ENCODE assay signal across 8 cellular contexts in the genomic region with DNA sequence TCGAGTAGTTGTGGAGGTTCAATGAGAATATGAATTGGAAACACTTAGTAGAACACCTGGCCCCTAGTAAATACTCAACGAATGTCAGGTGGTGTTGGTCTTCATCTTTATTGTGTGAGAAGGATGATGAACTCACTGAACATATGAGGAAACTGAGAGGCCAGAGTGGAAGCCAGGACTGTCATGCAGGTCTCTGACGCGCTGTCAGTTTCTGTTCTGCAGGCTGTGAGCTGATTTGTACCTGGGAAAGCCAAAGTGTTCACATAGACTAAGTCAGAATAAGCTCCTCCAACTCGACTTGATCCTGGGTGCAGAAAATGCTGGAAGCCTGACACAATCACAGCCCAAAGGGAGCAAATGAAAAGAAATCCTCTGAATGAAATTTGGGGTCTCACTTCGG.
DNase-seq lines count a peak whose midpoint lies in the region; ATAC-seq lines count a peak whose summit lies in the region.

No MANE protein-coding gene starts in this region.

- no peak overlapping the region for H3K27ac Mint-ChIP-seq in activated T-helper 1 cell treated with anti-CD3 and anti-CD28 coated beads, Interleukin-12 subunit alpha, Interleukin-12 subunit beta, Interleukin-2, Interleukin-4 antibody, amounts not matched to agents 30 ng/mL and 10 ng/mL and 1 ng/mL, durations not matched to agents 14 hours and 24 hours and 36 hours

- ATAC-seq in GM21529 (IDR thresholded peaks at IDR 0.05; ENCODE audit: unreplicated experiment): peak; percentile 75
- no peak for ATAC-seq in HG03571 (IDR thresholded peaks at IDR 0.05; ENCODE audit: unreplicated experiment)
- ATAC-seq in HG03439 (IDR thresholded peaks at IDR 0.05; ENCODE audit: unreplicated experiment): no peak
- ATAC-seq in GM19397 (IDR thresholded peaks at IDR 0.05; ENCODE audit: unreplicated experiment): no peak

- H3K36me3 Mint-ChIP-seq in activated T-helper 1 cell treated with anti-CD3 and anti-CD28 coated beads, Interleukin-12 subunit alpha, Interleukin-12 subunit beta, Interleukin-2, Interleukin-4 antibody, amounts not matched to agents 30 ng/mL and 10 ng/mL and 1 ng/mL, durations not matched to agents 14 hours and 24 hours and 36 hours (ENCODE audit: low read depth): no peaks in the 10 kb centered on the region

- H3K27me3 Mint-ChIP-seq in activated T-helper 1 cell treated with anti-CD3 and anti-CD28 coated beads, Interleukin-12 subunit alpha, Interleukin-12 subunit beta, Interleukin-2, Interleukin-4 antibody, amounts not matched to agents 30 ng/mL and 10 ng/mL and 1 ng/mL, durations not matched to agents 14 hours and 24 hours and 36 hours (ENCODE audit: insufficient read depth): peaks cover 23% of the 10 kb centered on the region

- H3K9me3 Mint-ChIP-seq in activated T-helper 1 cell treated with anti-CD3 and anti-CD28 coated beads, Interleukin-12 subunit alpha, Interleukin-12 subunit beta, Interleukin-2, Interleukin-4 antibody, amounts not matched to agents 30 ng/mL and 10 ng/mL and 1 ng/mL, durations not matched to agents 14 hours and 24 hours and 36 hours: no peaks in the 10 kb centered on the region

- DNase-seq in CD1c-positive myeloid dendritic cell (ENCODE audit: extremely low spot score) (peak; percentile 50), medulla oblongata (ENCODE audit: extremely low spot score) (peak; percentile 19)
- no peak for DNase-seq in activated T-helper 1 cell treated with anti-CD3 and anti-CD28 coated beads, Interleukin-12 subunit alpha, Interleukin-12 subunit beta, Interleukin-2, Interleukin-4 antibody, amounts not matched to agents 30 ng/mL and 10 ng/mL and 1 ng/mL, durations not matched to agents 14 hours and 24 hours and 36 hours (ENCODE audit: low spot score)
- no peak for DNase-seq in stimulated activated CD4-positive, alpha-beta T cell treated with anti-CD3 and anti-CD28 coated beads, Interleukin-2, amount 100 ng/mL, for 24 hours

- intact Hi-C loops in activated T-helper 1 cell treated with anti-CD3 and anti-CD28 coated beads, Interleukin-12 subunit alpha, Interleukin-12 subunit beta, Interleukin-2, Interleukin-4 antibody, amounts not matched to agents 30 ng/mL and 10 ng/mL and 1 ng/mL, durations not matched to agents 14 hours and 24 hours and 36 hours (cut with micrococcal nuclease): loop anchor here (1.0 kb wide), 1 partner anchor 12 kb away; no protein-coding TSS in a partner anchor

- H3K4me1 Mint-ChIP-seq in activated T-helper 1 cell treated with anti-CD3 and anti-CD28 coated beads, Interleukin-12 subunit alpha, Interleukin-12 subunit beta, Interleukin-2, Interleukin-4 antibody, amounts not matched to agents 30 ng/mL and 10 ng/mL and 1 ng/mL, durations not matched to agents 14 hours and 24 hours and 36 hours (ENCODE audit: low read depth): peaks cover 29% of the 10 kb centered on the region

- peak overlapping the region; percentile 77 for H3K4me3 Mint-ChIP-seq in activated T-helper 1 cell treated with anti-CD3 and anti-CD28 coated beads, Interleukin-12 subunit alpha, Interleukin-12 subunit beta, Interleukin-2, Interleukin-4 antibody, amounts not matched to agents 30 ng/mL and 10 ng/mL and 1 ng/mL, durations not matched to agents 14 hours and 24 hours and 36 hours

Comparison
In these comparisons a context has a peak if more than half of its experiments do, and no peak if none do; other contexts are left out.
1. DNase-seq: peak in CD1c-positive myeloid dendritic cell (single experiment) and medulla oblongata (single experiment); none in activated T-helper 1 cell treated with anti-CD3 and anti-CD28 coated beads, Interleukin-12 subunit alpha, Interleukin-12 subunit beta, Interleukin-2, Interleukin-4 antibody, amounts not matched to agents 30 ng/mL and 10 ng/mL and 1 ng/mL, durations not matched to agents 14 hours and 24 hours and 36 hours (single experiment) and stimulated activated CD4-positive, alpha-beta T cell treated with anti-CD3 and anti-CD28 coated beads, Interleukin-2, amount 100 ng/mL, for 24 hours (0 of 2).